14 cellular contexts compared by ENCODE assay signal in genomic region chr5:3345195-3345594, GRCh38.
A peak's percentile ranks its signal among the peaks of the same experiment; 100 is the strongest.
DNase-seq lines count a peak whose midpoint lies in the region; ATAC-seq and TF ChIP-seq lines count a peak whose summit lies in the region.
"Had no signal": no experiment of that assay in that cellular context is flagged by ENCODE, and none has a peak within 500 bp of the region (broad histone marks: within the 10 kb centered on the region; RNA-seq: fewer than 3 reads in every experiment).

No MANE protein-coding gene starts in this region.

- H3K9me3 ChIP-seq in RWPE2 (ENCODE audit: severe bottlenecking) (no peaks in the 10 kb centered on the region), testis (no peaks in the 10 kb centered on the region)

- no peaks in the 10 kb centered on the region for H3K27me3 ChIP-seq in RWPE2 (ENCODE audit: insufficient read depth, poor library complexity, severe bottlenecking)
- H3K27me3 ChIP-seq in testis, result no peaks in the 10 kb centered on the region
- H3K27me3 ChIP-seq: BLaER1 treated with 17β-estradiol and CSF1 and Interleukin-3, amounts not matched to agents 10 nM and 100 nM had no signal

- H3K4me1 ChIP-seq in RWPE2 (ENCODE audit: insufficient read depth, poor library complexity, severe bottlenecking) (no peaks in the 10 kb centered on the region), testis (no peaks in the 10 kb centered on the region)
- H3K4me1 ChIP-seq: BLaER1 treated with 17β-estradiol and CSF1 and Interleukin-3, amounts not matched to agents 10 nM and 100 nM had no signal

- H3K27ac ChIP-seq in RWPE2 (ENCODE audit: poor library complexity, severe bottlenecking) (no peak overlapping the region), coronary artery (no peak overlapping the region), testis (no peak overlapping the region)
- H3K27ac ChIP-seq: BLaER1 treated with 17β-estradiol and CSF1 and Interleukin-3, amounts not matched to agents 10 nM and 100 nM had no signal

- H3K36me3 ChIP-seq in RWPE2 (ENCODE audit: low read depth) (no peaks in the 10 kb centered on the region), testis (ENCODE audit: low read depth, missing control alignments) (no peaks in the 10 kb centered on the region)
- H3K36me3 ChIP-seq: BLaER1 treated with 17β-estradiol and CSF1 and Interleukin-3, amounts not matched to agents 10 nM and 100 nM had no signal

- peak; percentile 37 for DNase-seq in RWPE2 (ENCODE audit: low spot score)
- DNase-seq in coronary artery (ENCODE audit: low spot score), result peak; percentile 45
- peak; percentile 26 for DNase-seq in mesenteric fat pad (ENCODE audit: low spot score)
- peak; percentile 7 for DNase-seq in testis
- no peak for DNase-seq in NCI-H2029 treated with DMSO at 0.1 percent for 48 hours (lab: John Stamatoyannopoulos, UW)
- DNase-seq: Calu3; CD8-positive, alpha-beta T cell; DMS79 treated with DMSO at 0.1 percent for 48 hours; GF-D8; GOT3; H9 had no signal

- no peak for ATAC-seq in RWPE2 (ENCODE audit: low read depth)
- no peak for ATAC-seq in HG03095 (IDR thresholded peaks at IDR 0.05; ENCODE audit: unreplicated experiment)
- ATAC-seq: CD8-positive, alpha-beta T cell; HepG2 had no signal

- intact Hi-C loops in testis (cut with DNase I; ENCODE audit: low total_unique reads), result no loop called here

- TF ChIP-seq POLR2A in testis (IDR thresholded peaks at IDR 0.05), result no peak

- WGBS in testis, 2 donors, result 83 to 92% methylated on average over 8 of the region's 8 CpGs

- H3K4me3 ChIP-seq in RWPE2 (ENCODE audit: severe bottlenecking) (no peak overlapping the region), coronary artery (no peak overlapping the region), testis (no peak overlapping the region)
- H3K4me3 ChIP-seq: BLaER1 treated with 17β-estradiol and CSF1 and Interleukin-3, amounts not matched to agents 10 nM and 100 nM had no signal

- TF ChIP-seq CTCF in RWPE2 (IDR thresholded peaks at IDR 0.05; ENCODE audit: poor library complexity, severe bottlenecking) (no peak), coronary artery (IDR thresholded peaks at IDR 0.05) (no peak), testis (IDR thresholded peaks at IDR 0.05) (no peak)
